In genomic region chr4:171880136-171880535, GRCh38 we compare ENCODE assay signal across 13 cellular contexts.
DNase-seq lines count a peak whose midpoint lies in the region; ATAC-seq and TF ChIP-seq lines count a peak whose summit lies in the region.
"Had no signal": no experiment of that assay in that cellular context is flagged by ENCODE, and none has a peak within 500 bp of the region (broad histone marks: within the 10 kb centered on the region; RNA-seq: fewer than 3 reads in every experiment).

No MANE protein-coding gene starts in this region.

- H3K36me3 ChIP-seq in tibial artery: no peaks in the 10 kb centered on the region
- H3K36me3 ChIP-seq: WERI-Rb-1 had no signal

- H3K9me3 Mint-ChIP-seq in progenitor cell of endocrine pancreas (ENCODE audit: low read depth): no peaks in the 10 kb centered on the region
- H3K9me3 Mint-ChIP-seq: stimulated activated naive B cell treated with anti-CD40 and anti-IgM and Interleukin-4, amounts not matched to agents 10 μg/mL and 1 μg/mL and 100 μg/mL, for 72 hours had no signal

- no peak overlapping the region for H3K4me3 Mint-ChIP-seq in progenitor cell of endocrine pancreas (ENCODE audit: low read depth)
- H3K4me3 Mint-ChIP-seq: activated T-cell treated with anti-CD3 and anti-CD28 coated beads, Interleukin-2, amount 50 U/mL, for 4 hours; stimulated activated naive B cell treated with anti-CD40 and anti-IgM and Interleukin-4, amounts not matched to agents 10 μg/mL and 1 μg/mL and 100 μg/mL, for 72 hours had no signal

- no peak for TF ChIP-seq CTCF in RWPE1 (conservative IDR thresholded peaks at IDR 0.05; ENCODE audit: low read depth)
- TF ChIP-seq CTCF in epithelial cell of proximal tubule (conservative IDR thresholded peaks at IDR 0.05; ENCODE audit: low read depth, low read length): no peak
- TF ChIP-seq CTCF in progenitor cell of endocrine pancreas (IDR thresholded peaks at IDR 0.05; ENCODE audit: unreplicated experiment): no peak
- no peak for TF ChIP-seq CTCF in tibial artery (IDR thresholded peaks at IDR 0.05)

- POLR2A ChIA-PET in RWPE1 (lab: Yijun Ruan, JAX; ENCODE audit: low non-redundant PET): no interaction called here

- DNase-seq in ELF-1 (ENCODE audit: low read depth, low spot score) (peak; percentile 5), RWPE1 (ENCODE audit: low spot score) (peak; percentile 28), epithelial cell of proximal tubule (ENCODE audit: low read depth) (peak; percentile 88), progenitor cell of endocrine pancreas (ENCODE audit: low spot score, unreplicated experiment) (no peak), cerebellar cortex (ENCODE audit: low spot score) (no peak), tibial artery (no peak)
- DNase-seq: activated T-cell treated with anti-CD3 and anti-CD28 coated beads, Interleukin-2, amount 50 U/mL, for 4 hours; body of pancreas; MV-4-11; stimulated activated naive B cell treated with anti-CD40 and anti-IgM and Interleukin-4, amounts not matched to agents 10 μg/mL and 1 μg/mL and 100 μg/mL, for 72 hours; WERI-Rb-1 had no signal

- ATAC-seq in HG02763 (IDR thresholded peaks at IDR 0.05; ENCODE audit: unreplicated experiment) (no peak), GM18867 (IDR thresholded peaks at IDR 0.05; ENCODE audit: unreplicated experiment) (no peak)
- ATAC-seq: activated T-cell treated with anti-CD3 and anti-CD28 coated beads, Interleukin-2, amount 50 U/mL, for 4 hours; body of pancreas; stimulated activated naive B cell treated with anti-CD40 and anti-IgM and Interleukin-4, amounts not matched to agents 10 μg/mL and 1 μg/mL and 100 μg/mL, for 72 hours had no signal

- no peaks in the 10 kb centered on the region for H3K4me1 ChIP-seq in tibial artery
- H3K4me1 ChIP-seq: body of pancreas had no signal

- H3K4me3 ChIP-seq in epithelial cell of proximal tubule (ENCODE audit: low read depth, low read length) (no peak overlapping the region), tibial artery (no peak overlapping the region)
- H3K4me3 ChIP-seq: body of pancreas had no signal

- intact Hi-C loops in tibial artery (cut with DNase I; ENCODE audit: low total_unique reads): no loop called here

- no peaks in the 10 kb centered on the region for H3K9me3 ChIP-seq in tibial artery
- H3K9me3 ChIP-seq: body of pancreas had no signal

- H3K27ac ChIP-seq in RWPE1 (no peak overlapping the region), tibial artery (no peak overlapping the region)
- H3K27ac ChIP-seq: body of pancreas, WERI-Rb-1 had no signal

- CTCF ChIA-PET in RWPE1 (lab: Yijun Ruan, JAX): no interaction called here

- no peaks in the 10 kb centered on the region for H3K36me3 Mint-ChIP-seq in progenitor cell of endocrine pancreas (ENCODE audit: insufficient read depth)
- H3K36me3 Mint-ChIP-seq: stimulated activated naive B cell treated with anti-CD40 and anti-IgM and Interleukin-4, amounts not matched to agents 10 μg/mL and 1 μg/mL and 100 μg/mL, for 72 hours had no signal

- H3K4me1 Mint-ChIP-seq in progenitor cell of endocrine pancreas (ENCODE audit: low read depth): no peaks in the 10 kb centered on the region

- no peaks in the 10 kb centered on the region for H3K27me3 ChIP-seq in tibial artery
- H3K27me3 ChIP-seq: body of pancreas had no signal

- H3K27ac Mint-ChIP-seq in progenitor cell of endocrine pancreas: peak overlapping the region; percentile 15
- H3K27ac Mint-ChIP-seq: stimulated activated naive B cell treated with anti-CD40 and anti-IgM and Interleukin-4, amounts not matched to agents 10 μg/mL and 1 μg/mL and 100 μg/mL, for 72 hours had no signal

- no peaks in the 10 kb centered on the region for H3K27me3 Mint-ChIP-seq in progenitor cell of endocrine pancreas
- H3K27me3 Mint-ChIP-seq: stimulated activated naive B cell treated with anti-CD40 and anti-IgM and Interleukin-4, amounts not matched to agents 10 μg/mL and 1 μg/mL and 100 μg/mL, for 72 hours had no signal

Comparison
In these comparisons a context has a peak if more than half of its experiments do, and no peak if none do; other contexts are left out.
1. DNase-seq: peak in ELF-1 (single experiment), RWPE1 (single experiment) and epithelial cell of proximal tubule (single experiment); none in progenitor cell of endocrine pancreas (single experiment), cerebellar cortex (single experiment) and tibial artery (0 of 2).